In genomic region chr21:37498664-37499063, GRCh38 we compare ENCODE assay signal across 20 cellular contexts.
DNase-seq lines count a peak whose midpoint lies in the region; ATAC-seq and FAIRE-seq lines count a peak whose summit lies in the region.
"Had no signal": no experiment of that assay in that cellular context is flagged by ENCODE, and none has a peak within 500 bp of the region (broad histone marks: within the 10 kb centered on the region; RNA-seq: fewer than 3 reads in every experiment).

No MANE protein-coding gene starts in this region.

- peak; percentile 31 for FAIRE-seq in GM19239 (lab: Jason Lieb, UNC)
- FAIRE-seq: A204.1, D721Med had no signal

- ATAC-seq in T-helper 17 cell (no peak), memory B cell (ENCODE audit: low read depth) (no peak)

- H3K27me3 Mint-ChIP-seq in activated naive CD4-positive, alpha-beta T cell treated with anti-CD3 and anti-CD28 coated beads, Interleukin-2, amount 50 U/mL, for 24 hours: no peaks in the 10 kb centered on the region
- no peaks in the 10 kb centered on the region for H3K27me3 Mint-ChIP-seq in T-helper 17 cell
- H3K27me3 Mint-ChIP-seq in memory B cell: no peaks in the 10 kb centered on the region
- H3K27me3 Mint-ChIP-seq: CD8-positive, alpha-beta memory T cell had no signal

- H3K4me1 Mint-ChIP-seq in activated naive CD4-positive, alpha-beta T cell treated with anti-CD3 and anti-CD28 coated beads, Interleukin-2, amount 50 U/mL, for 24 hours: peaks cover 42% of the 10 kb centered on the region
- H3K4me1 Mint-ChIP-seq in T-helper 17 cell (peaks cover 20% of the 10 kb centered on the region), memory B cell (peaks cover 10% of the 10 kb centered on the region)

- no peak for DNase-seq in activated naive CD4-positive, alpha-beta T cell (lab: John Stamatoyannopoulos, UW)
- no peak for DNase-seq in GM19239 (ENCODE audit: insufficient read length, low spot score)
- no peak for DNase-seq in T-helper 17 cell
- no peak for DNase-seq in memory B cell (ENCODE audit: low spot score in 2 of 2)
- no peak for DNase-seq in HT-29 (ENCODE audit: low spot score)
- no peak for DNase-seq in AG08395 (ENCODE audit: low spot score)
- no peak for DNase-seq in effector CD8-positive, alpha-beta T cell (lab: John Stamatoyannopoulos, UW)
- DNase-seq: CD8-positive, alpha-beta memory T cell; DMS79; HCEC 1CT; NCI-H1417; NCI-H187 treated with DMSO at 0.1 percent for 48 hours; NCI-H226; NCI-H524; NCI-H82; OCI-M1; Right ventricle myocardium superior had no signal

- H3K36me3 Mint-ChIP-seq in activated naive CD4-positive, alpha-beta T cell treated with anti-CD3 and anti-CD28 coated beads, Interleukin-2, amount 50 U/mL, for 24 hours: peaks cover 10% of the 10 kb centered on the region
- H3K36me3 Mint-ChIP-seq in T-helper 17 cell (ENCODE audit: low read depth) (peaks cover 15% of the 10 kb centered on the region), memory B cell (peaks cover 30% of the 10 kb centered on the region)

- H3K27ac Mint-ChIP-seq in activated naive CD4-positive, alpha-beta T cell treated with anti-CD3 and anti-CD28 coated beads, Interleukin-2, amount 50 U/mL, for 24 hours: peak overlapping the region; percentile 2
- H3K27ac Mint-ChIP-seq in T-helper 17 cell: peak overlapping the region; percentile 19
- peak overlapping the region; percentile 25 for H3K27ac Mint-ChIP-seq in memory B cell

- no peaks in the 10 kb centered on the region for H3K9me3 ChIP-seq in T-helper 17 cell (ENCODE audit: control insufficient read depth, low read length, poor library complexity, severe bottlenecking)

- no peak overlapping the region for H3K4me3 Mint-ChIP-seq in activated naive CD4-positive, alpha-beta T cell treated with anti-CD3 and anti-CD28 coated beads, Interleukin-2, amount 50 U/mL, for 24 hours
- H3K4me3 Mint-ChIP-seq in T-helper 17 cell (no peak overlapping the region), memory B cell (no peak overlapping the region)
- H3K4me3 Mint-ChIP-seq: CD8-positive, alpha-beta memory T cell had no signal

- H3K9me3 Mint-ChIP-seq in activated naive CD4-positive, alpha-beta T cell treated with anti-CD3 and anti-CD28 coated beads, Interleukin-2, amount 50 U/mL, for 24 hours: no peaks in the 10 kb centered on the region
- no peaks in the 10 kb centered on the region for H3K9me3 Mint-ChIP-seq in memory B cell
- H3K9me3 Mint-ChIP-seq: CD8-positive, alpha-beta memory T cell had no signal
